ENCODE assay signal across 20 cellular contexts in genomic region chr17:9299695-9300094, GRCh38.
DNase-seq lines count a peak whose midpoint lies in the region; ATAC-seq and TF ChIP-seq lines count a peak whose summit lies in the region.
"Had no signal": no experiment of that assay in that cellular context is flagged by ENCODE, and none has a peak within 500 bp of the region (broad histone marks: within the 10 kb centered on the region; RNA-seq: fewer than 3 reads in every experiment).

No MANE protein-coding gene starts in this region.

- no peaks in the 10 kb centered on the region for H3K36me3 ChIP-seq in Peyer's patch
- H3K36me3 ChIP-seq: HAP-1 had no signal

- H3K4me1 Mint-ChIP-seq in activated CD8-positive, alpha-beta memory T cell treated with anti-CD3 and anti-CD28 coated beads, Interleukin-2, amount 10 ng/mL, durations not matched to agents 7 days and 5 days: no peaks in the 10 kb centered on the region
- H3K4me1 Mint-ChIP-seq: GM23338 had no signal

- no peak overlapping the region for H3K4me3 Mint-ChIP-seq in activated CD8-positive, alpha-beta memory T cell treated with anti-CD3 and anti-CD28 coated beads, Interleukin-2, amount 10 ng/mL, durations not matched to agents 7 days and 5 days
- H3K4me3 Mint-ChIP-seq: CD4-positive, alpha-beta memory T cell; GM23338; HFFc6 had no signal

- no peak for ATAC-seq in activated CD8-positive, alpha-beta memory T cell treated with anti-CD3 and anti-CD28 coated beads, Interleukin-2, amount 10 ng/mL, durations not matched to agents 7 days and 5 days
- ATAC-seq: GM23338 had no signal

- CTCF ChIA-PET in activated CD8-positive, alpha-beta memory T cell treated with anti-CD3 and anti-CD28 coated beads, Interleukin-2, amount 10 ng/mL, durations not matched to agents 7 days and 5 days (lab: Charles Lee): no interaction called here

- H3K4me1 ChIP-seq in Peyer's patch: peaks cover 0 to 8% (median 2%) of the 10 kb centered on the region in 4 donors
- H3K4me1 ChIP-seq: A549, HAP-1 had no signal

- H3K27me3 Mint-ChIP-seq in activated CD8-positive, alpha-beta memory T cell treated with anti-CD3 and anti-CD28 coated beads, Interleukin-2, amount 10 ng/mL, durations not matched to agents 7 days and 5 days: no peaks in the 10 kb centered on the region
- H3K27me3 Mint-ChIP-seq: CD4-positive, alpha-beta memory T cell had no signal

- H3K9me3 Mint-ChIP-seq in activated CD8-positive, alpha-beta memory T cell treated with anti-CD3 and anti-CD28 coated beads, Interleukin-2, amount 10 ng/mL, durations not matched to agents 7 days and 5 days (ENCODE audit: low read depth): no peaks in the 10 kb centered on the region
- H3K9me3 Mint-ChIP-seq: CD4-positive, alpha-beta memory T cell; GM23338; HFFc6 had no signal

- no peak overlapping the region for H3K27ac ChIP-seq in Peyer's patch
- H3K27ac ChIP-seq: A549 had no signal

- H3K36me3 Mint-ChIP-seq in activated CD8-positive, alpha-beta memory T cell treated with anti-CD3 and anti-CD28 coated beads, Interleukin-2, amount 10 ng/mL, durations not matched to agents 7 days and 5 days: no peaks in the 10 kb centered on the region

- no peak overlapping the region for H3K4me3 ChIP-seq in Peyer's patch
- H3K4me3 ChIP-seq: A549, GM23338, HAP-1 had no signal

- TF ChIP-seq CTCF in Peyer's patch (IDR thresholded peaks at IDR 0.05): no peak

- H3K27me3 ChIP-seq in Peyer's patch: no peaks in the 10 kb centered on the region

- no peak overlapping the region for H3K27ac Mint-ChIP-seq in activated CD8-positive, alpha-beta memory T cell treated with anti-CD3 and anti-CD28 coated beads, Interleukin-2, amount 10 ng/mL, durations not matched to agents 7 days and 5 days
- H3K27ac Mint-ChIP-seq: GM23338, HFFc6 had no signal

- no peaks in the 10 kb centered on the region for H3K9me3 ChIP-seq in Peyer's patch
- H3K9me3 ChIP-seq: A549, HAP-1 had no signal

- DNase-seq in activated CD8-positive, alpha-beta memory T cell treated with anti-CD3 and anti-CD28 coated beads, Interleukin-2, amount 10 ng/mL, durations not matched to agents 7 days and 5 days: peak; percentile 8
- DNase-seq in activated CD8-positive, alpha-beta memory T cell treated with anti-CD3 and anti-CD28 coated beads, Interleukin-2, amount 50 U/mL, for 48 hours: no peak
- DNase-seq in M059J (ENCODE audit: low read depth): peak; percentile 59
- peak; percentile 12 for DNase-seq in islet precursor cell
- DNase-seq in AG08396 (ENCODE audit: low spot score): no peak
- DNase-seq in Peyer's patch: no peak
- DNase-seq in NCI-H2081 treated with DMSO at 0.1 percent for 48 hours (lab: John Stamatoyannopoulos, UW): no peak
- DNase-seq: 8988T; ACHN; C1 segment of cervical spinal cord; Calu3; CD4-positive, alpha-beta memory T cell; COR-L47; DMS53; DMS79 treated with DMSO at 0.1 percent for 48 hours; GF-D8; HFFc6 had no signal

- no peak for TF ChIP-seq POLR2A in Peyer's patch (IDR thresholded peaks at IDR 0.05)

Comparison
In these comparisons a context has a peak if more than half of its experiments do, and no peak if none do; other contexts are left out.
1. DNase-seq: peak in activated CD8-positive, alpha-beta memory T cell treated with anti-CD3 and anti-CD28 coated beads, Interleukin-2, amount 10 ng/mL, durations not matched to agents 7 days and 5 days (single experiment), M059J (single experiment) and islet precursor cell (single experiment); none in activated CD8-positive, alpha-beta memory T cell treated with anti-CD3 and anti-CD28 coated beads, Interleukin-2, amount 50 U/mL, for 48 hours (single experiment), AG08396 (single experiment), Peyer's patch (0 of 3) and NCI-H2081 treated with DMSO at 0.1 percent for 48 hours (single experiment).